ENCODE assay signal across 28 cellular contexts in genomic region chr6:169079650-169080049, GRCh38.
"Had no signal": no experiment of that assay in that cellular context is flagged by ENCODE, and none has a peak within 500 bp of the region (broad histone marks: within the 10 kb centered on the region; RNA-seq: fewer than 3 reads in every experiment).

No MANE protein-coding gene starts in this region.

- H3K27ac ChIP-seq: dorsolateral prefrontal cortex, epithelial cell of prostate, gastroesophageal sphincter, heart right ventricle, neural progenitor cell, ovary, psoas muscle, testis had no signal

- H3K27me3 Mint-ChIP-seq: activated CD4-positive, alpha-beta T cell treated with anti-CD3 and anti-CD28 coated beads, Interleukin-2, amount 10 ng/mL, durations not matched to agents 7 days and 5 days; type B pancreatic cell had no signal

- H3K9me3 Mint-ChIP-seq: activated T-cell treated with anti-CD3 and anti-CD28 coated beads, Interleukin-2, amount 50 U/mL, for 24 hours; activated T-helper 2 cell treated with anti-CD3 and anti-CD28 coated beads, Interferon-gamma antibody, Interleukin-2, Interleukin-4, amounts not matched to agents 10 μg/mL and 5 μg/mL and 100 μg/mL, durations not matched to agents 14 hours and 24 hours and 36 hours; immature natural killer cell; memory B cell; stimulated activated effector memory CD8-positive, alpha-beta T cell treated with anti-CD3 and anti-CD28 coated beads, Interleukin-12 subunit alpha, Interleukin-12 subunit beta, amount 100 ng/mL, for 72 hours had no signal

- DNase-seq: activated CD4-positive, alpha-beta T cell treated with anti-CD3 and anti-CD28 coated beads, Interleukin-2, amount 10 ng/mL, durations not matched to agents 7 days and 5 days; activated CD8-positive, alpha-beta T cell treated with anti-CD3 and anti-CD28 coated beads, Interleukin-2, amount 10 ng/mL, durations not matched to agents 7 days and 5 days; activated naive CD4-positive, alpha-beta T cell treated with Interleukin-2 at 50 U/mL for 16 hours; activated naive CD8-positive, alpha-beta T cell treated with anti-CD3 and anti-CD28 coated beads, Interleukin-2, amount 10 ng/mL, durations not matched to agents 7 days and 5 days; activated T-cell treated with anti-CD3 and anti-CD28 coated beads, Interleukin-2, amount 50 U/mL, for 24 hours; amygdala; dorsolateral prefrontal cortex; heart right ventricle; immature natural killer cell; kidney glomerular epithelial cell; left ventricle myocardium superior; mucosa of descending colon; naive thymus-derived CD4-positive, alpha-beta T cell; ovary; psoas muscle; right cardiac atrium; small intestine; stimulated activated CD4-positive, alpha-beta T cell treated with anti-CD3 and anti-CD28 coated beads, Interleukin-4, amount 100 ng/mL, for 24 hours; testis had no signal

- ATAC-seq: activated CD4-positive, CD25-positive, alpha-beta regulatory T cell treated with anti-CD3 and anti-CD28 coated beads, Interleukin-2, amount 50 U/mL, for 24 hours; activated CD8-positive, alpha-beta T cell treated with anti-CD3 and anti-CD28 coated beads, Interleukin-2, amount 10 ng/mL, durations not matched to agents 7 days and 5 days; gastroesophageal sphincter; heart right ventricle; left ventricle myocardium superior; mucosa of descending colon; naive thymus-derived CD4-positive, alpha-beta T cell; psoas muscle; right cardiac atrium; stimulated activated effector memory CD8-positive, alpha-beta T cell treated with anti-CD3 and anti-CD28 coated beads, Interleukin-12 subunit alpha, Interleukin-12 subunit beta, amount 100 ng/mL, for 72 hours had no signal

- H3K36me3 Mint-ChIP-seq: activated naive CD8-positive, alpha-beta T cell treated with anti-CD3 and anti-CD28 coated beads, Interleukin-2, amount 10 ng/mL, durations not matched to agents 7 days and 5 days; immature natural killer cell; memory B cell; naive thymus-derived CD4-positive, alpha-beta T cell; stimulated activated effector memory CD8-positive, alpha-beta T cell treated with anti-CD3 and anti-CD28 coated beads, Interleukin-12 subunit alpha, Interleukin-12 subunit beta, amount 100 ng/mL, for 72 hours; type B pancreatic cell had no signal

- FAIRE-seq: small intestine had no signal

- H3K4me1 Mint-ChIP-seq: activated CD4-positive, alpha-beta T cell treated with anti-CD3 and anti-CD28 coated beads, Interleukin-2, amount 10 ng/mL, durations not matched to agents 7 days and 5 days; activated naive CD8-positive, alpha-beta T cell treated with anti-CD3 and anti-CD28 coated beads, Interleukin-2, amount 10 ng/mL, durations not matched to agents 7 days and 5 days; immature natural killer cell; memory B cell; naive thymus-derived CD4-positive, alpha-beta T cell; stimulated activated effector memory CD8-positive, alpha-beta T cell treated with anti-CD3 and anti-CD28 coated beads, Interleukin-12 subunit alpha, Interleukin-12 subunit beta, amount 100 ng/mL, for 72 hours had no signal

- H3K36me3 ChIP-seq: gastroesophageal sphincter, heart right ventricle, neural progenitor cell, ovary had no signal

- H3K4me3 ChIP-seq: dorsolateral prefrontal cortex, gastroesophageal sphincter, heart right ventricle, mucosa of descending colon, neural progenitor cell, ovary, psoas muscle, testis had no signal

- H3K4me2 ChIP-seq: neural progenitor cell had no signal

- H3K27me3 ChIP-seq: dorsolateral prefrontal cortex, gastroesophageal sphincter, heart right ventricle, neural progenitor cell, ovary, testis had no signal

- H3K27ac Mint-ChIP-seq: activated CD4-positive, alpha-beta T cell treated with anti-CD3 and anti-CD28 coated beads, Interleukin-2, amount 10 ng/mL, durations not matched to agents 7 days and 5 days; activated CD8-positive, alpha-beta T cell treated with anti-CD3 and anti-CD28 coated beads, Interleukin-2, amount 10 ng/mL, durations not matched to agents 7 days and 5 days; activated naive CD8-positive, alpha-beta T cell treated with anti-CD3 and anti-CD28 coated beads, Interleukin-2, amount 10 ng/mL, durations not matched to agents 7 days and 5 days; activated T-cell treated with anti-CD3 and anti-CD28 coated beads, Interleukin-2, amount 50 U/mL, for 24 hours; activated T-helper 2 cell treated with anti-CD3 and anti-CD28 coated beads, Interferon-gamma antibody, Interleukin-2, Interleukin-4, amounts not matched to agents 10 μg/mL and 5 μg/mL and 100 μg/mL, durations not matched to agents 14 hours and 24 hours and 36 hours; immature natural killer cell; memory B cell; naive thymus-derived CD4-positive, alpha-beta T cell; neural progenitor cell; stimulated activated effector memory CD8-positive, alpha-beta T cell treated with anti-CD3 and anti-CD28 coated beads, Interleukin-12 subunit alpha, Interleukin-12 subunit beta, amount 100 ng/mL, for 72 hours; T-helper 1 cell treated with Interleukin-12 subunit alpha and Interleukin-12 subunit beta and Interleukin-4 antibody, amounts not matched to agents 30 μg/mL and 1 μg/mL, for 36 hours; type B pancreatic cell had no signal

- H3K9ac ChIP-seq: neural progenitor cell had no signal

- H3K4me1 ChIP-seq: neural progenitor cell, psoas muscle had no signal

- H3K4me3 Mint-ChIP-seq: activated CD4-positive, alpha-beta T cell treated with anti-CD3 and anti-CD28 coated beads, Interleukin-2, amount 10 ng/mL, durations not matched to agents 7 days and 5 days; activated CD8-positive, alpha-beta T cell treated with anti-CD3 and anti-CD28 coated beads, Interleukin-2, amount 10 ng/mL, durations not matched to agents 7 days and 5 days; activated naive CD8-positive, alpha-beta T cell treated with anti-CD3 and anti-CD28 coated beads, Interleukin-2, amount 10 ng/mL, durations not matched to agents 7 days and 5 days; activated T-cell treated with anti-CD3 and anti-CD28 coated beads, Interleukin-2, amount 50 U/mL, for 24 hours; immature natural killer cell; memory B cell; naive thymus-derived CD4-positive, alpha-beta T cell; neural progenitor cell; stimulated activated effector memory CD8-positive, alpha-beta T cell treated with anti-CD3 and anti-CD28 coated beads, Interleukin-12 subunit alpha, Interleukin-12 subunit beta, amount 100 ng/mL, for 72 hours; T-helper 1 cell treated with Interleukin-12 subunit alpha and Interleukin-12 subunit beta and Interleukin-4 antibody, amounts not matched to agents 30 μg/mL and 1 μg/mL, for 36 hours; type B pancreatic cell had no signal

- H2AFZ ChIP-seq: neural progenitor cell had no signal

- H3K9me3 ChIP-seq: gastroesophageal sphincter, mucosa of descending colon, ovary, psoas muscle, testis had no signal
